21 cellular contexts compared by ENCODE assay signal in the genomic region with DNA sequence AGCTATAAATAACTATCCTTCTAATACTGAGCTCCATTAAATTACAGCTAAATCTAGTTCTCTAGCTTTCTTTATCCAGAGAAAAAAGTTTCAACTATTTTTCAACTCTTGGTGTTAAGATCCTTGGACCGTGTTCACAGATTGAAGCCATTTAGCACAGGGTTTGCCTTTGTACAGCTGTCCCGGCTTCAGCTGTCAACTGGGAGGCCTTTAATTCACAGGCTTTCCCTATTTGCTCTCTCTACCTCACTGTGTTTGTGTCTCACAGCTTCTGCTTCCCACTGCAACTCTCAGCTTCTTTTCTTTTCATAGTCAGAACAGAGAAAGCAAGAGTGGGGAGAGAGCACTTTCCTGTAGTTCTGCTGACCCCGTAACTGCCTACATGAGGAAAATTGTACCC.
A peak's percentile ranks its signal among the peaks of the same experiment; 100 is the strongest.
DNase-seq lines count a peak whose midpoint lies in the region; TF ChIP-seq lines count a peak whose summit lies in the region.
"Had no signal": no experiment of that assay in that cellular context is flagged by ENCODE, and none has a peak within 500 bp of the region (broad histone marks: within the 10 kb centered on the region; RNA-seq: fewer than 3 reads in every experiment).

No MANE protein-coding gene starts in this region.

- TF ChIP-seq CTCF in OCI-LY1 (IDR thresholded peaks at IDR 0.05; ENCODE audit: low read length) (no peak), brain (conservative IDR thresholded peaks at IDR 0.05) (no peak), osteoblast (IDR thresholded peaks at IDR 0.05; ENCODE audit: extremely low read depth, low read depth, low read length) (no peak), adrenal gland (IDR thresholded peaks at IDR 0.05) (no peak)

- H3K4me3 ChIP-seq in OCI-LY1 (ENCODE audit: low read depth, low read length, poor library complexity, severe bottlenecking), result no peak overlapping the region
- no peak overlapping the region for H3K4me3 ChIP-seq in osteoblast (ENCODE audit: insufficient read depth, low read length)
- no peak overlapping the region for H3K4me3 ChIP-seq in adrenal gland
- H3K4me3 ChIP-seq: PC-9 had no signal

- no peaks in the 10 kb centered on the region for H4K20me1 ChIP-seq in OCI-LY1 (ENCODE audit: insufficient read depth, low read length)
- H4K20me1 ChIP-seq in osteoblast (ENCODE audit: insufficient read depth, low read length), result no peaks in the 10 kb centered on the region

- H2AFZ ChIP-seq in OCI-LY1 (ENCODE audit: low read length) (peak overlapping the region; percentile 51), osteoblast (ENCODE audit: low read length) (peak overlapping the region; percentile 6)
- H2AFZ ChIP-seq: PC-9 had no signal

- H3K9me3 Mint-ChIP-seq in brain, result peaks cover 0 to 22% (median 6%) of the 10 kb centered on the region in 5 experiments

- peaks cover 13% of the 10 kb centered on the region for H3K4me1 Mint-ChIP-seq in brain
- H3K4me1 Mint-ChIP-seq: CD4-positive, CD25-positive, alpha-beta regulatory T cell; IgD-negative memory B cell had no signal

- no peak overlapping the region for H3K27ac ChIP-seq in OCI-LY1 (ENCODE audit: low read depth, low read length, poor library complexity, severe bottlenecking)
- no peak overlapping the region for H3K27ac ChIP-seq in osteoblast (ENCODE audit: low read depth, low read length)
- no peak overlapping the region for H3K27ac ChIP-seq in adrenal gland
- H3K27ac ChIP-seq: PC-9 had no signal

- no peaks in the 10 kb centered on the region for H3K79me2 ChIP-seq in OCI-LY1 (ENCODE audit: insufficient read depth, low read length)
- H3K79me2 ChIP-seq in osteoblast (ENCODE audit: insufficient read depth, low read length), result no peaks in the 10 kb centered on the region

- 68 to 75% (median 72%) methylated on average over 3 of the region's 3 CpGs for WGBS in adrenal gland, 4 donors

- no peak for TF ChIP-seq POLR2A in adrenal gland (IDR thresholded peaks at IDR 0.05)

- no peaks in the 10 kb centered on the region for H3K36me3 Mint-ChIP-seq in brain
- H3K36me3 Mint-ChIP-seq: CD4-positive, CD25-positive, alpha-beta regulatory T cell had no signal

- H3K27me3 ChIP-seq in OCI-LY1 (ENCODE audit: insufficient read depth, low read length) (no peaks in the 10 kb centered on the region), osteoblast (ENCODE audit: insufficient read depth, low read length) (no peaks in the 10 kb centered on the region), adrenal gland (no peaks in the 10 kb centered on the region)

- no peaks in the 10 kb centered on the region for H3K9me3 ChIP-seq in OCI-LY1 (ENCODE audit: low read length)
- H3K9me3 ChIP-seq in osteoblast (ENCODE audit: low read depth, low read length), result no peaks in the 10 kb centered on the region
- H3K9me3 ChIP-seq in adrenal gland (replicated peaks in 1 of 3), result no peaks in the 10 kb centered on the region

- peaks cover 3% of the 10 kb centered on the region for H3K27me3 Mint-ChIP-seq in brain
- H3K27me3 Mint-ChIP-seq: CD4-positive, CD25-positive, alpha-beta regulatory T cell had no signal

- no peaks in the 10 kb centered on the region for H3K9me2 ChIP-seq in OCI-LY1 (ENCODE audit: low read depth, low read length)

- DNase-seq in myocyte (ENCODE audit: low read depth) (peak; percentile 87), osteoblast (ENCODE audit: insufficient read length, low spot score, missing footprints) (no peak), NCI-H526 treated with DMSO at 0.1 percent for 48 hours (lab: John Stamatoyannopoulos, UW) (no peak), adrenal gland (no peak), NOMO-1 treated with DMSO at 0.1 percent for 48 hours (lab: John Stamatoyannopoulos, UW; ENCODE audit: unreplicated experiment) (no peak)
- DNase-seq: CD4-positive, CD25-positive, alpha-beta regulatory T cell; COR-L47; DMS79; H7; MV-4-11; NCI-H1105 treated with DMSO at 0.1 percent for 48 hours; NCI-H1694; NCI-H2081 treated with DMSO at 0.1 percent for 48 hours; NCI-H446; NCI-H526; PC-9; RPMI8226; SIG-M5 had no signal

- H3K4me2 ChIP-seq in OCI-LY1 (ENCODE audit: low read length) (no peak overlapping the region), osteoblast (ENCODE audit: insufficient read depth, low read length) (no peak overlapping the region)
- H3K4me2 ChIP-seq: PC-9 had no signal

- H3K27ac Mint-ChIP-seq in brain, result peak overlapping the region in 4 of 5 experiments; percentile 77 to 85 (median 80)
- H3K27ac Mint-ChIP-seq: CD4-positive, CD25-positive, alpha-beta regulatory T cell; IgD-negative memory B cell had no signal

- intact Hi-C loops in adrenal gland (cut with DNase I), result no loop called here

- peak overlapping the region in 1 of 5 experiments; percentile 13 for H3K4me3 Mint-ChIP-seq in brain
- H3K4me3 Mint-ChIP-seq: CD4-positive, CD25-positive, alpha-beta regulatory T cell; IgD-negative memory B cell had no signal

- H3K9ac ChIP-seq in OCI-LY1 (ENCODE audit: low read length), result no peak overlapping the region

- H3K36me3 ChIP-seq in OCI-LY1 (ENCODE audit: insufficient read depth, low read length) (no peaks in the 10 kb centered on the region), osteoblast (ENCODE audit: insufficient read depth, low read length) (no peaks in the 10 kb centered on the region), adrenal gland (replicated peaks in 1 of 2) (no peaks in the 10 kb centered on the region)

- H3K4me1 ChIP-seq in OCI-LY1 (ENCODE audit: insufficient read depth, low read length, severe bottlenecking) (peaks cover 9% of the 10 kb centered on the region), osteoblast (ENCODE audit: insufficient read depth, low read length) (no peaks in the 10 kb centered on the region), adrenal gland (replicated peaks in 1 of 2) (no peaks in the 10 kb centered on the region)

- no peaks in the 10 kb centered on the region for H3F3A ChIP-seq in OCI-LY1 (ENCODE audit: insufficient read depth, low read length)
